ENCODE assay signal across 26 cellular contexts in genomic region chr3:24019585-24019984, GRCh38.
"Had no signal": no experiment of that assay in that cellular context is flagged by ENCODE, and none has a peak within 500 bp of the region (broad histone marks: within the 10 kb centered on the region; RNA-seq: fewer than 3 reads in every experiment).

No MANE protein-coding gene starts in this region.

- H3K36me3 Mint-ChIP-seq: activated naive CD4-positive, alpha-beta T cell treated with anti-CD3 and anti-CD28 coated beads, Interleukin-2, amount 50 U/mL, for 72 hours; natural killer cell treated with Interleukin-12 subunit alpha and Interleukin-12 subunit beta and Interleukin-15 and Interleukin-18, amount 100 ng/mL, for 72 hours; stimulated activated memory B cell treated with anti-CD40 and anti-IgM and Interleukin-4, amounts not matched to agents 10 μg/mL and 1 μg/mL and 100 μg/mL, for 72 hours had no signal

- H3K4me3 ChIP-seq: colonic mucosa, dorsolateral prefrontal cortex, heart right ventricle, left lung, lower lobe of right lung, tibial nerve had no signal

- H3K36me3 ChIP-seq: colonic mucosa, heart right ventricle, left lung, lower lobe of right lung, neutrophil, tibial nerve had no signal

- DNase-seq: activated CD4-positive, alpha-beta T cell treated with anti-CD3 and anti-CD28 coated beads for 4 hours; activated CD4-positive, alpha-beta T cell treated with anti-CD3 and anti-CD28 coated beads, Interleukin-2, amount 50 U/mL, for 4 hours; activated naive CD4-positive, alpha-beta T cell; activated T-cell treated with anti-CD3 and anti-CD28 coated beads for 4 hours; activated T-cell treated with anti-CD3 and anti-CD28 coated beads, Interleukin-2, amount 50 U/mL, for 72 hours; cerebellar nuclear complex; colonic mucosa; dorsolateral prefrontal cortex; effector memory CD4-positive, alpha-beta T cell; erythroblast; foreskin melanocyte; heart right ventricle; lower lobe of right lung; mesendoderm; small intestine; stimulated activated CD4-positive, alpha-beta T cell treated with anti-CD3 and anti-CD28 coated beads, Interleukin-4, amount 100 ng/mL, for 24 hours; stimulated activated naive CD8-positive, alpha-beta T cell treated with anti-CD3 and anti-CD28 coated beads, Interleukin-15, amount 100 ng/mL, for 72 hours; substantia nigra had no signal

- H3K27me3 ChIP-seq: colonic mucosa, dorsolateral prefrontal cortex, heart right ventricle, left lung, neutrophil, tibial nerve had no signal

- H3K9me3 Mint-ChIP-seq: activated naive CD4-positive, alpha-beta T cell treated with anti-CD3 and anti-CD28 coated beads, Interleukin-2, amount 50 U/mL, for 72 hours; activated T-cell treated with anti-CD3 and anti-CD28 coated beads, Interleukin-2, amount 50 U/mL, for 72 hours; natural killer cell treated with Interleukin-12 subunit alpha and Interleukin-12 subunit beta and Interleukin-15 and Interleukin-18, amount 100 ng/mL, for 72 hours; stimulated activated memory B cell treated with anti-CD40 and anti-IgM and Interleukin-4, amounts not matched to agents 10 μg/mL and 1 μg/mL and 100 μg/mL, for 72 hours; stimulated activated naive CD8-positive, alpha-beta T cell treated with anti-CD3 and anti-CD28 coated beads, Interleukin-15, amount 100 ng/mL, for 72 hours had no signal

- ATAC-seq: activated naive CD4-positive, alpha-beta T cell treated with anti-CD3 and anti-CD28 coated beads, Interleukin-2, amount 50 U/mL, for 72 hours; activated T-cell treated with anti-CD3 and anti-CD28 coated beads, Interleukin-2, amount 50 U/mL, for 72 hours; left lung; lower lobe of right lung; stimulated activated memory B cell treated with anti-CD40 and anti-IgM and Interleukin-4, amounts not matched to agents 10 μg/mL and 1 μg/mL and 100 μg/mL, for 72 hours had no signal

- H3K4me1 ChIP-seq: colonic mucosa, left lung, lower lobe of right lung had no signal

- H3K27ac Mint-ChIP-seq: activated T-cell treated with anti-CD3 and anti-CD28 coated beads, Interleukin-2, amount 50 U/mL, for 72 hours; natural killer cell treated with Interleukin-12 subunit alpha and Interleukin-12 subunit beta and Interleukin-15 and Interleukin-18, amount 100 ng/mL, for 72 hours; progenitor cell of endocrine pancreas; stimulated activated memory B cell treated with anti-CD40 and anti-IgM and Interleukin-4, amounts not matched to agents 10 μg/mL and 1 μg/mL and 100 μg/mL, for 72 hours; stimulated activated naive CD8-positive, alpha-beta T cell treated with anti-CD3 and anti-CD28 coated beads, Interleukin-15, amount 100 ng/mL, for 72 hours had no signal

- H3K4me1 Mint-ChIP-seq: stimulated activated memory B cell treated with anti-CD40 and anti-IgM and Interleukin-4, amounts not matched to agents 10 μg/mL and 1 μg/mL and 100 μg/mL, for 72 hours; stimulated activated naive CD8-positive, alpha-beta T cell treated with anti-CD3 and anti-CD28 coated beads, Interleukin-15, amount 100 ng/mL, for 72 hours had no signal

- H3K4me3 Mint-ChIP-seq: activated T-cell treated with anti-CD3 and anti-CD28 coated beads, Interleukin-2, amount 50 U/mL, for 72 hours; natural killer cell treated with Interleukin-12 subunit alpha and Interleukin-12 subunit beta and Interleukin-15 and Interleukin-18, amount 100 ng/mL, for 72 hours; stimulated activated memory B cell treated with anti-CD40 and anti-IgM and Interleukin-4, amounts not matched to agents 10 μg/mL and 1 μg/mL and 100 μg/mL, for 72 hours; stimulated activated naive CD8-positive, alpha-beta T cell treated with anti-CD3 and anti-CD28 coated beads, Interleukin-15, amount 100 ng/mL, for 72 hours had no signal

- H3K27ac ChIP-seq: colonic mucosa, dorsolateral prefrontal cortex, heart right ventricle, left lung, lower lobe of right lung, neutrophil, tibial nerve, VCaP had no signal
